ENCODE assay signal across 2 cellular contexts in the genomic region with DNA sequence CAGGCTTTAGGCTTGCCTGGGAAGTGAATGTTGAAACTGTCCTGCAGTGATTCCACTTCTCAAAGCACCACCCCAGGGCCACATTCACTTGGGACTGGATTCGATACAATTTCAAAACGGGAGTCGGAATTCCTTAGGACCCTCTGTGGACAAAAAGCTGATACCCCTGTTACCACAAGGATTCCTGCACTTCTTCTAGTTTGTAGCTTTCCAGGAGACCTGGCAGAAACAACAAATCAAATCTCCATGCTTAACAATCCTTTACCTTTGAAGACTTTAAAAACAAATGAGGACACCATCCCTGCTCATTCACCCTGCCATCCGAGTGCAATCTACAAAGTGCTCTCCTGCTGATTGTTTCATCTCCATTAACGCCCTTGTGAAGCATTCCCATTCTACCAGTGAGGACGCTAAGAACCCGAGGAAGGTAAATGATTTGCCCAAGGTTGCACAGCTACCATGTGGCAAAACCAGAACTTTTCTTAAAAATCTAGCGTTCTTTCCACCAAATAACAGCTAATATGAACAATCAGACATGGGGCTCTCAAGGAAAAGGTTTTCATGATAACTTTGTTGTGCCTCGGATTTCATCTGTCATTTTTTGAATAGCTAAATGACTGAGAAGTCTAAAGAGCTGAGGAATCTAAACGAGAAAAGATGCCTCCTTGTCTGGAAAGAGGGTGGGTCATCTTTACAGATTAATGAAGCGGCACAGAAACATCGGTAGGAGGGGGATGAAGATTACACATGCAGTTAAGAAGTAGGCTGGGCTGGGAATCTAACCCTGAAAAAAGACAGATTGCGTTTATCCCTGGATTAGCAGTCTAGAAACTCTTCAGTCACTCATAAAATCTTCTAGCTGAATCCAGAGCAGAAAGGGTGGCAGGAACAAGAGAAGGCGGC.
TF ChIP-seq lines count a peak whose summit lies in the region.

No MANE protein-coding gene starts in this region.

TF ChIP-seq in SK-N-SH, 30 proteins besides CTCF, POLR2A, EP300 and RAD21 (continued from another document):
- TF ChIP-seq, protein P1, sequence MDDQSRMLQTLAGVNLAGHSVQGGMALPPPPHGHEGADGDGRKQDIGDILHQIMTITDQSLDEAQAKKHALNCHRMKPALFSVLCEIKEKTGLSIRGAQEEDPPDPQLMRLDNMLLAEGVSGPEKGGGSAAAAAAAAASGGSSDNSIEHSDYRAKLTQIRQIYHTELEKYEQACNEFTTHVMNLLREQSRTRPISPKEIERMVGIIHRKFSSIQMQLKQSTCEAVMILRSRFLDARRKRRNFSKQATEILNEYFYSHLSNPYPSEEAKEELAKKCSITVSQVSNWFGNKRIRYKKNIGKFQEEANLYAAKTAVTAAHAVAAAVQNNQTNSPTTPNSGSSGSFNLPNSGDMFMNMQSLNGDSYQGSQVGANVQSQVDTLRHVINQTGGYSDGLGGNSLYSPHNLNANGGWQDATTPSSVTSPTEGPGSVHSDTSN (IDR thresholded peaks at IDR 0.05): no peak
- TF ChIP-seq JUND (IDR thresholded peaks at IDR 0.05) (no peak), FOXM1 (IDR thresholded peaks at IDR 0.05; ENCODE audit: low read depth) (no peak), GABPA (IDR thresholded peaks at IDR 0.05; ENCODE audit: low read depth) (no peak), ELF1 (IDR thresholded peaks at IDR 0.05) (no peak), CHD2 (IDR thresholded peaks at IDR 0.05; ENCODE audit: low read length, partially characterized antibody) (no peak), TEAD4 (IDR thresholded peaks at IDR 0.05; ENCODE audit: borderline replicate concordance, insufficient read depth) (no peak)
- TF ChIP-seq, protein P2, sequence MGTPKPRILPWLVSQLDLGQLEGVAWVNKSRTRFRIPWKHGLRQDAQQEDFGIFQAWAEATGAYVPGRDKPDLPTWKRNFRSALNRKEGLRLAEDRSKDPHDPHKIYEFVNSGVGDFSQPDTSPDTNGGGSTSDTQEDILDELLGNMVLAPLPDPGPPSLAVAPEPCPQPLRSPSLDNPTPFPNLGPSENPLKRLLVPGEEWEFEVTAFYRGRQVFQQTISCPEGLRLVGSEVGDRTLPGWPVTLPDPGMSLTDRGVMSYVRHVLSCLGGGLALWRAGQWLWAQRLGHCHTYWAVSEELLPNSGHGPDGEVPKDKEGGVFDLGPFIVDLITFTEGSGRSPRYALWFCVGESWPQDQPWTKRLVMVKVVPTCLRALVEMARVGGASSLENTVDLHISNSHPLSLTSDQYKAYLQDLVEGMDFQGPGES (IDR thresholded peaks at IDR 0.05; ENCODE audit: low read depth, low read length): no peak
- TF ChIP-seq, protein P3, sequence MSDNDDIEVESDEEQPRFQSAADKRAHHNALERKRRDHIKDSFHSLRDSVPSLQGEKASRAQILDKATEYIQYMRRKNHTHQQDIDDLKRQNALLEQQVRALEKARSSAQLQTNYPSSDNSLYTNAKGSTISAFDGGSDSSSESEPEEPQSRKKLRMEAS (IDR thresholded peaks at IDR 0.05; ENCODE audit: low read depth): no peak

TF ChIP-seq in SK-N-SH treated with all-trans-retinoic acid at 6 μM for 48 hours, 23 proteins besides CTCF, POLR2A, EP300 and RAD21 (continued from another document):
- TF ChIP-seq ZNF8 (CRISPR knock-in tag; IDR thresholded peaks at IDR 0.05) (no peak), ZNF70 (CRISPR knock-in tag; IDR thresholded peaks at IDR 0.05) (no peak)
TF ChIP-seq in SK-N-SH treated with all-trans-retinoic acid at 6 μM for 48 hours: peak in this region for 0.
